In the genomic region with DNA sequence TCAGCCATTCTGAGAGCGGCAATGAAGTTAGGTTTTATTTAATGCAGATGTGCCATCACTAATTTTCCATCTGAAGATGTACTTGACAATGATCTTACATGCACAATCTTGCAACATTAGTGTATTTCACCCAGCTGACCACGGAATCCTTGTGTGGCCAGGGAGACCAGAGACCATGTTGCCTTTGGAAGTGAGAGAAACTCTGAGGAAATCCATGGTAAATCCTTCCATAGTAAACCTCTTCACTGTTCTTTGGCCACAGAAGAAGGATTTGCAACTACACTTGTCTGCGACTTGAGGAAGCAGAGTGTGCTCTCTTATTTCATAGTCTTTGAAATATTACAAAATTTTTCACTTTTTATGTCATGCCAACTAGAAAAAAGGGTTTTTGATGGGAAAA, we compare ENCODE assay signal across 31 cellular contexts.
"Had no signal": no experiment of that assay in that cellular context is flagged by ENCODE, and none has a peak within 500 bp of the region (broad histone marks: within the 10 kb centered on the region; RNA-seq: fewer than 3 reads in every experiment).

No MANE protein-coding gene starts in this region.

- H3K4me3 ChIP-seq: ascending aorta, body of pancreas, MG63, SK-N-MC had no signal

- H3K27me3 ChIP-seq: ascending aorta, body of pancreas, MG63 had no signal

- H3K4me1 ChIP-seq: ascending aorta, body of pancreas had no signal

- H3K9me3 ChIP-seq: ascending aorta, body of pancreas had no signal

- H3K36me3 ChIP-seq: ascending aorta, MG63 had no signal

- H3K27ac ChIP-seq: ascending aorta, body of pancreas, SK-N-MC had no signal

- DNase-seq: activated CD4-positive, alpha-beta T cell treated with anti-CD3 and anti-CD28 coated beads for 48 hours; activated CD4-positive, alpha-beta T cell treated with anti-CD3 and anti-CD28 coated beads, Interleukin-2, amount 50 U/mL, for 4 hours; activated CD4-positive, CD25-positive, alpha-beta regulatory T cell; activated CD8-positive, alpha-beta memory T cell treated with anti-CD3 and anti-CD28 coated beads, Interleukin-2, amount 50 U/mL, for 48 hours; activated CD8-positive, alpha-beta T cell treated with anti-CD3 and anti-CD28 coated beads, Interleukin-2, amount 10 ng/mL, durations not matched to agents 7 days and 5 days; activated naive CD4-positive, alpha-beta T cell treated with anti-CD3 and anti-CD28 coated beads, Interleukin-2, amount 50 U/mL, for 16 hours; activated naive CD8-positive, alpha-beta T cell treated with anti-CD3 and anti-CD28 coated beads, Interleukin-2, amount 10 ng/mL, durations not matched to agents 7 days and 5 days; activated T-cell treated with anti-CD3 and anti-CD28 coated beads, Interleukin-2, amount 50 U/mL, for 1 hour; amniotic stem cell; body of pancreas; central memory CD4-positive, alpha-beta T cell; MG63; MV-4-11; NCI-H1092 treated with DMSO at 0.1 percent for 48 hours; NCI-H1417 treated with DMSO at 0.1 percent for 48 hours; NCI-H1694; NCI-H2029; NCI-H2107; NCI-H2171 treated with DMSO at 0.1 percent for 48 hours; NCI-H226; NCI-H526 treated with DMSO at 0.1 percent for 48 hours; NK-92 treated with Interleukin-12 subunit alpha and Interleukin-12 subunit beta, amount 100 ng/mL, for 24 hours; OCI-M1; RPMI8226; T-cell; T-helper 2 cell; T1000 had no signal

- ATAC-seq: activated CD8-positive, alpha-beta T cell treated with anti-CD3 and anti-CD28 coated beads, Interleukin-2, amount 10 ng/mL, durations not matched to agents 7 days and 5 days; body of pancreas; Panc1; Right ventricle myocardium inferior; T-cell had no signal
